ENCODE assay signal across 22 cellular contexts in genomic region chr19:14412436-14413071, GRCh38. TPM values are rescaled to one million over a fixed set of nuclear protein-coding genes. Genes with fewer than 3 reads are reported as not detected.
DNase-seq lines count a peak whose midpoint lies in the region; ATAC-seq, FAIRE-seq and TF ChIP-seq lines count a peak whose summit lies in the region.
"Had no signal": no experiment of that assay in that cellular context is flagged by ENCODE, and none has a peak within 500 bp of the region (broad histone marks: within the 10 kb centered on the region; RNA-seq: fewer than 3 reads in every experiment).

No MANE protein-coding gene starts in this region.

- H3K4me3 Mint-ChIP-seq in activated T-cell treated with anti-CD3 and anti-CD28 coated beads, Interleukin-2, amount 50 U/mL, for 4 hours = no peak overlapping the region

- H2BK120ac ChIP-seq in neuronal stem cell (ENCODE audit: low read depth, low read length) = no peak overlapping the region

- H3K36me3 Mint-ChIP-seq in activated T-cell treated with anti-CD3 and anti-CD28 coated beads, Interleukin-2, amount 50 U/mL, for 4 hours (ENCODE audit: insufficient read depth) = peaks cover 55% of the 10 kb centered on the region

- H4K8ac ChIP-seq in neuronal stem cell (ENCODE audit: low read depth, low read length) = no peak overlapping the region

- peak; percentile 26 for TF ChIP-seq POLR2A in GM12878 (IDR thresholded peaks at IDR 0.05; ENCODE audit: low read depth, low read length)

- ATAC-seq in activated T-cell treated with anti-CD3 and anti-CD28 coated beads, Interleukin-2, amount 50 U/mL, for 4 hours = no peak
- ATAC-seq in GM12878 = no peak

- 67% methylated on average over 28 of the region's 28 CpGs for WGBS in GM12878 (ENCODE audit: insufficient coverage, insufficient replicate concordance, low lambda C conversion rate, missing lambda C conversion rate)
- no CpG with 5 or more reads among the region's 28 CpGs for WGBS in neuronal stem cell (ENCODE audit: extremely low coverage in 2 of 2, insufficient read length in 2 of 2, insufficient replicate concordance in 1 of 2), 2 donors

- in situ Hi-C loops in GM12878 (cut with MboI) = no loop called here

- H2BK5ac ChIP-seq in neuronal stem cell (ENCODE audit: low read length) = no peak overlapping the region

- TF ChIP-seq EP300 in GM12878 (IDR thresholded peaks at IDR 0.05; ENCODE audit: borderline replicate concordance in 1 of 2, control insufficient read depth in 1 of 2, low read depth in 2 of 2, low read length in 2 of 2) = no peak

- H3K4me1 Mint-ChIP-seq in activated T-cell treated with anti-CD3 and anti-CD28 coated beads, Interleukin-2, amount 50 U/mL, for 4 hours (ENCODE audit: low read depth) = peaks cover 70% of the 10 kb centered on the region

- H3K9me3 ChIP-seq in GM12878 (replicated peaks; ENCODE audit: control insufficient read depth, insufficient read depth, low read length) (no peaks in the 10 kb centered on the region), neuronal stem cell (replicated peaks in 1 of 2; ENCODE audit: control insufficient read depth in 2 of 2, insufficient read depth in 1 of 2, low read depth in 1 of 2, low read length in 2 of 2) (peaks cover 0 to 2% of the 10 kb centered on the region in 2 donors)
- H3K9me3 ChIP-seq: adrenal gland, prostate gland, SJCRH30, stomach had no signal

- peak overlapping the region; percentile 55 for H3K23ac ChIP-seq in neuronal stem cell (ENCODE audit: low read depth, low read length, poor library complexity)

- H3K79me1 ChIP-seq in neuronal stem cell (ENCODE audit: low read depth, low read length) = peaks cover 36% of the 10 kb centered on the region

- no peaks in the 10 kb centered on the region for H3K27me3 ChIP-seq in H7 (ENCODE audit: control insufficient read depth, insufficient read depth, low read length)
- no peaks in the 10 kb centered on the region for H3K27me3 ChIP-seq in GM12878 (replicated peaks in 1 of 2; ENCODE audit: control insufficient read depth in 2 of 2, insufficient read depth in 2 of 2, low read length in 1 of 2)
- H3K27me3 ChIP-seq in neuronal stem cell (ENCODE audit: control insufficient read depth in 3 of 3, insufficient read depth in 3 of 3, low read depth in 1 of 3, low read length in 3 of 3) = no peaks in the 10 kb centered on the region
- H3K27me3 ChIP-seq: adrenal gland, SJCRH30, stomach had no signal

- POLR2A ChIA-PET in GM12878 (lab: Charles Lee) = interaction anchor here (0.9 kb wide), 1 partner anchor 51 kb away, joined by 3 read pairs; no protein-coding TSS in a partner anchor

- FAIRE-seq in GM12878 (lab: Jason Lieb, UNC) = no peak
- FAIRE-seq: endometrium, G401.6 had no signal

- no peaks in the 10 kb centered on the region for H3K9me3 Mint-ChIP-seq in activated T-cell treated with anti-CD3 and anti-CD28 coated beads, Interleukin-2, amount 50 U/mL, for 4 hours
- H3K9me3 Mint-ChIP-seq: type B pancreatic cell had no signal

- CTCF ChIA-PET in GM12878 (lab: Yijun Ruan, JAX) = interaction anchor here (1.4 kb wide), 1 partner anchor 8 kb away, joined by 3 read pairs; no protein-coding TSS in a partner anchor

- H3K27ac ChIP-seq in GM12878 (ENCODE audit: control insufficient read depth, insufficient read depth) (no peak overlapping the region), neuronal stem cell (replicated peaks; ENCODE audit: low read length) (no peak overlapping the region)
- H3K27ac ChIP-seq: adrenal gland, GM23248, prostate gland, SJCRH30, stomach had no signal

- H2AFZ ChIP-seq in GM12878 (ENCODE audit: control insufficient read depth, low read depth, low read length) (no peak overlapping the region), neuronal stem cell (ENCODE audit: low read length) (no peak overlapping the region)
- H2AFZ ChIP-seq: GM23248 had no signal

- no peak overlapping the region for H3K14ac ChIP-seq in neuronal stem cell (ENCODE audit: low read length)

- no TSS peak for BruUV-seq in GM12878 (replicated peaks; lab: Mats Ljungman, UMichigan)

- H3K27me3 Mint-ChIP-seq in activated T-cell treated with anti-CD3 and anti-CD28 coated beads, Interleukin-2, amount 50 U/mL, for 4 hours (ENCODE audit: low read depth) = no peaks in the 10 kb centered on the region
- H3K27me3 Mint-ChIP-seq: type B pancreatic cell had no signal

- H3K4me3 ChIP-seq in H7 (ENCODE audit: insufficient read depth, low read depth, low read length) (no peak overlapping the region), GM12878 (no peak overlapping the region), neuronal stem cell (ENCODE audit: low read length in 2 of 2) (no peak overlapping the region)
- H3K4me3 ChIP-seq: adrenal gland, coronary artery, GM23248, prostate gland, SJCRH30, stomach had no signal

- intact Hi-C loops in GM12878 (cut with micrococcal nuclease; ENCODE audit: unreplicated experiment) (no loop called here), head of caudate nucleus (cut with DNase I) (no loop called here)

- H3K9ac ChIP-seq in GM12878 (ENCODE audit: control insufficient read depth, insufficient read depth, low read length) (no peak overlapping the region), neuronal stem cell (ENCODE audit: low read depth, low read length, poor library complexity) (no peak overlapping the region)
- H3K9ac ChIP-seq: GM23248 had no signal

- H3K4ac ChIP-seq in neuronal stem cell (ENCODE audit: low read length) = no peak overlapping the region

- no peak overlapping the region for H2BK15ac ChIP-seq in neuronal stem cell (ENCODE audit: low read length)

- SMC1A ChIA-PET in GM12878 (lab: Charles Lee; ENCODE audit: uncharacterized antibody, unreplicated experiment) = no interaction called here

- H3K4me2 ChIP-seq in GM12878 (ENCODE audit: control insufficient read depth, insufficient read depth) = 0 out of 2 replicates have a peak overlapping the region, but pooled peaks have one; percentile 24
- H3K4me2 ChIP-seq in neuronal stem cell (ENCODE audit: insufficient read depth, low read length, poor library complexity, severe bottlenecking) = no peak overlapping the region

- peak; percentile 39 for DNase-seq in activated T-cell treated with anti-CD3 and anti-CD28 coated beads, Interleukin-2, amount 50 U/mL, for 1 hour
- DNase-seq in activated T-cell treated with anti-CD3 and anti-CD28 coated beads, Interleukin-2, amount 50 U/mL, for 4 hours = no peak
- peak; percentile 28 for DNase-seq in H7
- DNase-seq in GM12878 (ENCODE audit: low read depth, low spot score) = no peak
- DNase-seq in neuronal stem cell (ENCODE audit: low spot score) = no peak
- DNase-seq in NCI-H526 treated with DMSO at 0.1 percent for 48 hours (lab: John Stamatoyannopoulos, UW) = no peak
- no peak for DNase-seq in head of caudate nucleus
- no peak for DNase-seq in NCI-H2029 (lab: John Stamatoyannopoulos, UW)
- DNase-seq: activated CD4-positive, alpha-beta T cell treated with anti-CD3 and anti-CD28 coated beads, Interleukin-2, amount 50 U/mL, for 1 hour; adrenal gland; GM23248; KG1; NCI-H1694 treated with DMSO at 0.1 percent for 48 hours; NCI-H748 treated with DMSO at 0.1 percent for 48 hours; SJCRH30; stimulated activated CD4-positive, alpha-beta T cell treated with anti-CD3 and anti-CD28 coated beads, Interleukin-2, amount 100 ng/mL, for 24 hours; stomach had no signal

- H3K18ac ChIP-seq in neuronal stem cell (ENCODE audit: low read length) = no peak overlapping the region

- RAD21 ChIA-PET in GM12878 (lab: Charles Lee; ENCODE audit: unreplicated experiment) = no interaction called here

- H4K20me1 ChIP-seq in GM12878 (ENCODE audit: control insufficient read depth, insufficient read depth) = peaks cover 24% of the 10 kb centered on the region

- no peak for TF ChIP-seq RAD21 in GM12878 (IDR thresholded peaks at IDR 0.05; ENCODE audit: insufficient read depth, low read depth, low read length)

- no peak overlapping the region for H2AK5ac ChIP-seq in neuronal stem cell (ENCODE audit: low read depth, low read length)

- H3K4me1 ChIP-seq in GM12878 (ENCODE audit: control insufficient read depth, insufficient read depth, low read length) = peaks cover 26% of the 10 kb centered on the region
- peaks cover 2 to 11% of the 10 kb centered on the region in 2 donors for H3K4me1 ChIP-seq in neuronal stem cell (ENCODE audit: control insufficient read depth in 2 of 2, insufficient read depth in 1 of 2, low read depth in 1 of 2, low read length in 2 of 2)

- H2BK12ac ChIP-seq in neuronal stem cell (ENCODE audit: low read length) = no peak overlapping the region

- H4K91ac ChIP-seq in neuronal stem cell (ENCODE audit: low read depth, low read length, poor library complexity) = no peak overlapping the region

- peaks cover 44% of the 10 kb centered on the region for H3K36me3 ChIP-seq in H7 (replicated peaks; ENCODE audit: control insufficient read depth, insufficient read depth, low read length)
- peaks cover 39 to 61% of the 10 kb centered on the region in 2 experiments for H3K36me3 ChIP-seq in GM12878 (ENCODE audit: control insufficient read depth in 2 of 2, insufficient read depth in 2 of 2, low read length in 1 of 2)
- H3K36me3 ChIP-seq in neuronal stem cell (replicated peaks in 1 of 2; ENCODE audit: control insufficient read depth in 2 of 2, insufficient read depth in 2 of 2, low read length in 2 of 2) = peaks cover 61 to 93% of the 10 kb centered on the region in 2 donors

- TF ChIP-seq CTCF in GM12878 (IDR thresholded peaks at IDR 0.05 in 2 of 3, conservative IDR thresholded peaks at IDR 0.05 in 1 of 3; ENCODE audit: control insufficient read depth in 2 of 3, extremely low read depth in 1 of 3, insufficient read depth in 1 of 3, low read depth in 3 of 3, low read length in 3 of 3) = no peak

- H3K79me2 ChIP-seq in GM12878 (ENCODE audit: control insufficient read depth, insufficient read depth, low read length) = peaks cover 57% of the 10 kb centered on the region

RNA-seq across cellular contexts. Expression of gene DDX39A, which starts 6.6 kb away (rescaled TPM):
- total RNA-seq in activated T-cell treated with anti-CD3 and anti-CD28 coated beads, Interleukin-2, amount 50 U/mL, for 4 hours = 100 to 1,000 TPM; 538 to 557 (median 548) TPM
- total RNA-seq in H7 (2014; rRNA removed; shearing (Covaris generic)) = 94.6 and 131 TPM in 2 replicates
- total RNA-seq in GM12878 (2013; cell fraction: nucleolus; rRNA removed) = 162 and 204 TPM in 2 replicates
- 248 and 280 TPM in 2 replicates for total RNA-seq in GM12878 (2014; rRNA removed)
- total RNA-seq in GM12878 (2014; rRNA removed; fragmentation: Illumina TruSeq; extraction: Trizol) = 109 and 116 TPM in 2 replicates
- total RNA-seq in GM12878 (2021) = 218 and 236 TPM in 2 replicates
- 90.3 TPM for polyA plus RNA-seq in GM12878 (2011; ENCODE audit: low read depth)
- 56.8 and 134 TPM in 2 replicates for polyA plus RNA-seq in GM12878 (2011; rRNA removed)
- 158 and 220 TPM in 2 replicates for polyA plus RNA-seq in GM12878 (2011; cell fraction: cytosol; rRNA removed)
- polyA plus RNA-seq in GM12878 (2011; cell fraction: nucleus; rRNA removed) = 1,234 and 1,343 TPM in 2 replicates
- polyA plus RNA-seq in GM12878 (2012) = 147 and 173 TPM in 2 replicates
- 40.7 and 113 TPM in 2 replicates for polyA plus RNA-seq in GM12878 (2014; fragmentation: Illumina TruSeq; extraction: Trizol)
- 100 to 1,000 TPM; 168 to 212 TPM for polyA plus RNA-seq in GM12878 (2014; fragmentation: Nextera tagmentation; extraction: Ambion mirVana)
- polyA plus RNA-seq in GM12878 (2014; rRNA removed) = 249 and 298 TPM in 2 replicates
- 100 to 1,000 TPM; 356 to 378 TPM for polyA plus RNA-seq in GM12878 (2016; fragmentation: Nextera tagmentation; extraction: Ambion mirVana)
- polyA minus RNA-seq in GM12878 (2011; rRNA and poly(A)+ RNA removed) = 84.7 and 109 TPM in 2 replicates
- 46.0 and 52.9 TPM in 2 replicates for polyA minus RNA-seq in GM12878 (2011; cell fraction: cytosol; rRNA and poly(A)+ RNA removed)
- 125 and 175 TPM in 2 replicates for polyA minus RNA-seq in GM12878 (2011; cell fraction: nucleus; rRNA and poly(A)+ RNA removed)
- polyA plus RNA-seq in neuronal stem cell (2013, experiment 1 of 2) = 75.6 TPM
- 76.2 TPM for polyA plus RNA-seq in neuronal stem cell (2013, experiment 2 of 2)

RNA-seq across cellular contexts. Expression of gene PKN1, which starts 20.6 kb away (rescaled TPM):
- total RNA-seq in activated T-cell treated with anti-CD3 and anti-CD28 coated beads, Interleukin-2, amount 50 U/mL, for 4 hours = 100 to 1,000 TPM; 171 to 213 (median 197) TPM
- total RNA-seq in H7 (2014; rRNA removed; shearing (Covaris generic)) = 108 and 127 TPM in 2 replicates
- total RNA-seq in GM12878 (2013; cell fraction: nucleolus; rRNA removed) = 65.2 and 69.3 TPM in 2 replicates
- total RNA-seq in GM12878 (2014; rRNA removed) = 68.0 and 80.0 TPM in 2 replicates
- 47.8 and 54.2 TPM in 2 replicates for total RNA-seq in GM12878 (2014; rRNA removed; fragmentation: Illumina TruSeq; extraction: Trizol)
- total RNA-seq in GM12878 (2021) = 189 and 202 TPM in 2 replicates
- 24.3 TPM for polyA plus RNA-seq in GM12878 (2011; ENCODE audit: low read depth)
- polyA plus RNA-seq in GM12878 (2011; rRNA removed) = 26.0 and 49.8 TPM in 2 replicates
- 60.4 and 77.2 TPM in 2 replicates for polyA plus RNA-seq in GM12878 (2011; cell fraction: cytosol; rRNA removed)
- polyA plus RNA-seq in GM12878 (2011; cell fraction: nucleus; rRNA removed) = 89.7 and 112 TPM in 2 replicates
- 75.7 and 100 TPM in 2 replicates for polyA plus RNA-seq in GM12878 (2012)
- polyA plus RNA-seq in GM12878 (2014; fragmentation: Illumina TruSeq; extraction: Trizol) = 18.9 and 45.4 TPM in 2 replicates
- polyA plus RNA-seq in GM12878 (2014; fragmentation: Nextera tagmentation; extraction: Ambion mirVana) = 1 to 10 TPM; 1.0 to 1.4 TPM
- 77.3 and 91.2 TPM in 2 replicates for polyA plus RNA-seq in GM12878 (2014; rRNA removed)
- 10 to 100 TPM; 51.3 to 60.1 TPM for polyA plus RNA-seq in GM12878 (2016; fragmentation: Nextera tagmentation; extraction: Ambion mirVana)
- 59.2 and 121 TPM in 2 replicates for polyA minus RNA-seq in GM12878 (2011; rRNA and poly(A)+ RNA removed)
- polyA minus RNA-seq in GM12878 (2011; cell fraction: cytosol; rRNA and poly(A)+ RNA removed) = 51.6 and 70.8 TPM in 2 replicates
- polyA minus RNA-seq in GM12878 (2011; cell fraction: nucleus; rRNA and poly(A)+ RNA removed) = 17.0 and 26.6 TPM in 2 replicates
- polyA plus RNA-seq in neuronal stem cell (2013, experiment 1 of 2) = 70.0 TPM
- 68.8 TPM for polyA plus RNA-seq in neuronal stem cell (2013, experiment 2 of 2)

RNA-seq across cellular contexts. Expression of gene ADGRE5, which starts 31.3 kb away (rescaled TPM):
- total RNA-seq in activated T-cell treated with anti-CD3 and anti-CD28 coated beads, Interleukin-2, amount 50 U/mL, for 4 hours = 100 to 1,000 TPM; 217 to 280 (median 218) TPM
- total RNA-seq in H7 (2014; rRNA removed; shearing (Covaris generic)) = 5.9 and 6.1 TPM in 2 replicates
- 147 and 180 TPM in 2 replicates for total RNA-seq in GM12878 (2013; cell fraction: nucleolus; rRNA removed)
- total RNA-seq in GM12878 (2014; rRNA removed) (75.3 and 81.7 TPM in 2 replicates), GM12878 (2014; rRNA removed; fragmentation: Illumina TruSeq; extraction: Trizol) (20.7 and 23.9 TPM in 2 replicates), GM12878 (2021) (103 and 111 TPM in 2 replicates)
- polyA plus RNA-seq in GM12878 (2011; ENCODE audit: low read depth) = 23.2 TPM
- polyA plus RNA-seq in GM12878 (2011; rRNA removed) (19.1 and 31.8 TPM in 2 replicates), GM12878 (2014; fragmentation: Illumina TruSeq; extraction: Trizol) (31.0 and 48.2 TPM in 2 replicates), GM12878 (2014; fragmentation: Nextera tagmentation; extraction: Ambion mirVana) (1 to 10 TPM; 4.0 to 4.5 TPM), GM12878 (2014; rRNA removed) (59.7 and 67.2 TPM in 2 replicates), GM12878 (2016; fragmentation: Nextera tagmentation; extraction: Ambion mirVana) (10 to 100 TPM; 66.3 to 71.8 TPM)
- polyA plus RNA-seq in GM12878 (2011; cell fraction: cytosol; rRNA removed) = 42.8 and 43.6 TPM in 2 replicates
- polyA plus RNA-seq in GM12878 (2011; cell fraction: nucleus; rRNA removed) = 211 and 230 TPM in 2 replicates
- 62.9 and 69.7 TPM in 2 replicates for polyA plus RNA-seq in GM12878 (2012)
- 58.1 and 96.5 TPM in 2 replicates for polyA minus RNA-seq in GM12878 (2011; rRNA and poly(A)+ RNA removed)
- 35.2 and 47.0 TPM in 2 replicates for polyA minus RNA-seq in GM12878 (2011; cell fraction: cytosol; rRNA and poly(A)+ RNA removed)
- 50.1 and 74.1 TPM in 2 replicates for polyA minus RNA-seq in GM12878 (2011; cell fraction: nucleus; rRNA and poly(A)+ RNA removed)
- 0.74 TPM for polyA plus RNA-seq in neuronal stem cell (2013, experiment 1 of 2)
- polyA plus RNA-seq in neuronal stem cell (2013, experiment 2 of 2) = 0.72 TPM

Comparison
In these comparisons a context has a peak if more than half of its experiments do, and no peak if none do; other contexts are left out.
1. DNase-seq: peak in activated T-cell treated with anti-CD3 and anti-CD28 coated beads, Interleukin-2, amount 50 U/mL, for 1 hour (single experiment) and H7 (single experiment); none in activated T-cell treated with anti-CD3 and anti-CD28 coated beads, Interleukin-2, amount 50 U/mL, for 4 hours (single experiment), GM12878 (single experiment), neuronal stem cell (single experiment), NCI-H526 treated with DMSO at 0.1 percent for 48 hours (single experiment), head of caudate nucleus (0 of 42) and NCI-H2029 (single experiment).